ENCODE assay signal across 27 cellular contexts in the genomic region with DNA sequence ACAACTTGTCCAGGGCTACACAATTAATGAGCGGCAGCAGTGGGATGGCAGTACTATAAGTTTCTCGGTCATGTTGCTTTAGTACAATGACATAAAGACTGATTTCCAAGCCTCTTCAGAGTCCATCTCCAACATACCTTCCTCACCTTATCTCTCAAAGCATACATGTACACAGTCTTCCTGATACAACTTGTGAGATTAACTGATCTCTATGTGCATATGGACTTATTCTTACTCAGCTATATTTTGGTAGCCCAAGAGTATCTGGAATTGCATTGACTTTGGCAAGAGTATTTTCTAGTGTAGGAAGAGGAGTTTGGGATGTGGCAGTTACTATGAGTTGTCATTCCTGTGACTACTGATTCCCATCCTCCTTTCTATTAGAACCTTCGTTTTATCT.
"Had no signal": no experiment of that assay in that cellular context is flagged by ENCODE, and none has a peak within 500 bp of the region (broad histone marks: within the 10 kb centered on the region; RNA-seq: fewer than 3 reads in every experiment).

No MANE protein-coding gene starts in this region.

- H3K27ac ChIP-seq: stomach, suprapubic skin, testis, thoracic aorta, thyroid gland, tibial artery, tibial nerve, transverse colon, upper lobe of left lung, upper lobe of right lung, uterus, vagina had no signal

- FAIRE-seq: urothelium cell line had no signal

- H3K9me3 ChIP-seq: stomach, suprapubic skin, testis, thoracic aorta, thyroid gland, tibial artery, tibial nerve, transverse colon, upper lobe of left lung, upper lobe of right lung, uterus, vagina had no signal

- ATAC-seq: stimulated activated effector memory CD8-positive, alpha-beta T cell treated with anti-CD3 and anti-CD28 coated beads, Interleukin-12 subunit alpha, Interleukin-12 subunit beta, amount 100 ng/mL, for 72 hours; stimulated activated memory B cell treated with anti-CD40 and anti-IgM and Interleukin-4, amounts not matched to agents 10 μg/mL and 1 μg/mL and 100 μg/mL, for 72 hours; stimulated activated naive B cell treated with anti-CD40 and anti-IgM and Interleukin-4, amounts not matched to agents 10 μg/mL and 1 μg/mL and 100 μg/mL, for 72 hours; stimulated activated naive CD8-positive, alpha-beta T cell treated with anti-CD3 and anti-CD28 coated beads, Interleukin-15, amount 100 ng/mL, for 72 hours; stimulated activated naive CD8-positive, alpha-beta T cell treated with anti-CD3 and anti-CD28 coated beads, Interleukin-15, Interleukin-2, amounts not matched to agents 100 U/mL and 50 U/mL, for 24 hours; upper lobe of right lung had no signal

- H3K4me1 ChIP-seq: stomach, suprapubic skin, thyroid gland, tibial artery, tibial nerve, transverse colon, upper lobe of left lung, upper lobe of right lung, uterus, vagina had no signal

- H3K27me3 ChIP-seq: stomach, suprapubic skin, testis, thyroid gland, tibial artery, tibial nerve, transverse colon, upper lobe of left lung, upper lobe of right lung, uterus, vagina had no signal

- H3K36me3 ChIP-seq: stomach, suprapubic skin, thoracic aorta, thyroid gland, tibial artery, tibial nerve, transverse colon, upper lobe of left lung, upper lobe of right lung, uterus, vagina had no signal

- DNase-seq: stimulated activated CD4-positive, alpha-beta T cell treated with anti-CD3 and anti-CD28 coated beads, Interleukin-2, amount 100 ng/mL, for 48 hours; stimulated activated CD4-positive, alpha-beta T cell treated with anti-CD3 and anti-CD28 coated beads, Interleukin-4, amount 100 ng/mL, for 1 hour; stimulated activated CD4-positive, alpha-beta T cell treated with anti-CD3 and anti-CD28 coated beads, Interleukin-4, amount 100 ng/mL, for 24 hours; stimulated activated CD4-positive, alpha-beta T cell treated with anti-CD3 and anti-CD28 coated beads, Interleukin-4, amount 100 ng/mL, for 4 hours; stimulated activated CD8-positive, alpha-beta memory T cell treated with anti-CD3 and anti-CD28 coated beads, Interleukin-4, amount 100 ng/mL, for 48 hours; stimulated activated naive B cell treated with anti-CD40 and anti-IgM and Interleukin-4, amounts not matched to agents 10 μg/mL and 1 μg/mL and 100 μg/mL, for 72 hours; stimulated activated naive CD4-positive, alpha-beta T cell; stimulated activated naive CD4-positive, alpha-beta T cell treated with Interleukin-2 at 50 U/mL for 16 hours; stimulated activated naive CD8-positive, alpha-beta T cell treated with anti-CD3 and anti-CD28 coated beads, Interleukin-15, amount 100 ng/mL, for 72 hours; stimulated activated naive CD8-positive, alpha-beta T cell treated with anti-CD3 and anti-CD28 coated beads, Interleukin-15, Interleukin-2, amounts not matched to agents 100 U/mL and 50 U/mL, for 24 hours; stomach; substantia nigra; testis; thyroid gland; tibial artery; transverse colon; trophoblast cell; upper lobe of left lung; upper lobe of right lung; uterus had no signal

- H3K4me3 ChIP-seq: stomach, suprapubic skin, testis, thoracic aorta, thyroid gland, tibial artery, tibial nerve, transverse colon, upper lobe of left lung, upper lobe of right lung, uterus, vagina had no signal
